ENCODE assay signal across 28 cellular contexts in the genomic region with DNA sequence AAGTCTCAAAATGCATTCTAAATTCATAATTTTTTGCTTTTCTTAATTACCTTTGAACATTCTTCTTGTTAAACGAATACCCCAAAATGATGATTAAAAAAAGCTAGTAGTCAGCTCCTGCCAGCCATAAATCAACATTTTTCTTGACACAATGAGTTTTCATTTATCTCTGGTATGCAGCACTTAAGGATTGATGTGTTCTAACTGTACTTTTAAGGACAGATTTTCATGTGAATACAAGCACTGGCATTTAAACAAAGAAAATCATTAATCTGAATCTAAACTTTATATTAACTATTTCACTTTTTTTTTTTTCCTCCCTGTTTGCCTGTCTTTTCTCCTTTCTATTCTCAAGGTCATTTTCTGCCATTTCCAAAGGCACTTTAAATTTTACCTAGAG.
"Had no signal": no experiment of that assay in that cellular context is flagged by ENCODE, and none has a peak within 500 bp of the region (broad histone marks: within the 10 kb centered on the region; RNA-seq: fewer than 3 reads in every experiment).

No MANE protein-coding gene starts in this region.

- ATAC-seq: activated CD4-positive, alpha-beta T cell treated with anti-CD3 and anti-CD28 coated beads for 36 hours; activated CD8-positive, alpha-beta memory T cell treated with anti-CD3 and anti-CD28 coated beads, Interleukin-2, amount 10 ng/mL, durations not matched to agents 7 days and 5 days; activated CD8-positive, alpha-beta T cell treated with anti-CD3 and anti-CD28 coated beads, Interleukin-2, amount 10 ng/mL, durations not matched to agents 7 days and 5 days; activated naive CD8-positive, alpha-beta T cell treated with anti-CD3 and anti-CD28 coated beads, Interleukin-2, amount 50 U/mL, for 24 hours; foreskin keratinocyte; gastrocnemius medialis; T-helper 17 cell had no signal

- H3K27me3 ChIP-seq: adrenal gland, ascending aorta, brain microvascular endothelial cell, dorsolateral prefrontal cortex, esophagus muscularis mucosa, foreskin keratinocyte, gastrocnemius medialis had no signal

- H3K4me3 ChIP-seq: adrenal gland, ascending aorta, coronary artery, dorsolateral prefrontal cortex, esophagus muscularis mucosa, gastrocnemius medialis had no signal

- H3K36me3 ChIP-seq: adrenal gland, ascending aorta, brain microvascular endothelial cell, esophagus muscularis mucosa, gastrocnemius medialis had no signal

- H3K4me1 ChIP-seq: adrenal gland, ascending aorta, esophagus muscularis mucosa, foreskin keratinocyte, gastrocnemius medialis had no signal

- DNase-seq: activated CD4-positive, alpha-beta memory T cell treated with anti-CD3 and anti-CD28 coated beads for 36 hours; activated CD4-positive, alpha-beta T cell treated with anti-CD3 and anti-CD28 coated beads for 36 hours; activated CD4-positive, alpha-beta T cell treated with anti-CD3 and anti-CD28 coated beads, Interleukin-2, amount 10 ng/mL, durations not matched to agents 24 days and 14 days; activated CD4-positive, CD25-positive, alpha-beta regulatory T cell; activated CD4-positive, CD25-positive, alpha-beta regulatory T cell treated with anti-CD3 and anti-CD28 coated beads, Interleukin-2, amount 50 U/mL, for 72 hours; activated CD8-positive, alpha-beta memory T cell treated with anti-CD3 and anti-CD28 coated beads, Interleukin-2, amount 10 ng/mL, durations not matched to agents 7 days and 5 days; activated CD8-positive, alpha-beta memory T cell treated with anti-CD3 and anti-CD28 coated beads, Interleukin-2, amount 50 U/mL, for 4 hours; activated CD8-positive, alpha-beta T cell treated with anti-CD3 and anti-CD28 coated beads, Interleukin-2, amount 10 ng/mL, durations not matched to agents 7 days and 5 days; activated effector memory CD4-positive, alpha-beta T cell treated with anti-CD3 and anti-CD28 coated beads, Interleukin-2, amount 50 U/mL, for 16 hours; activated naive CD4-positive, alpha-beta T cell treated with anti-CD3 and anti-CD28 coated beads for 36 hours; activated naive CD8-positive, alpha-beta T cell treated with anti-CD3 and anti-CD28 coated beads for 36 hours; activated naive CD8-positive, alpha-beta T cell treated with anti-CD3 and anti-CD28 coated beads, Interleukin-2, amount 50 U/mL, for 24 hours; activated T-cell treated with anti-CD3 and anti-CD28 coated beads, Interleukin-2, amount 50 U/mL, for 1 hour; activated T-cell treated with anti-CD3 and anti-CD28 coated beads, Interleukin-2, amount 50 U/mL, for 48 hours; adrenal gland; brain microvascular endothelial cell; dorsolateral prefrontal cortex; effector memory CD4-positive, alpha-beta T cell; endodermal cell; foreskin keratinocyte; gastrocnemius medialis; T-helper 1 cell; T-helper 17 cell; T1000 had no signal

- H3K27ac ChIP-seq: adrenal gland, ascending aorta, brain microvascular endothelial cell, coronary artery, dorsolateral prefrontal cortex, esophagus muscularis mucosa, foreskin keratinocyte, gastrocnemius medialis had no signal

- FAIRE-seq: bronchial epithelial cell had no signal
